Comparison of ENCODE assay signal across 11 cellular contexts in the genomic region with DNA sequence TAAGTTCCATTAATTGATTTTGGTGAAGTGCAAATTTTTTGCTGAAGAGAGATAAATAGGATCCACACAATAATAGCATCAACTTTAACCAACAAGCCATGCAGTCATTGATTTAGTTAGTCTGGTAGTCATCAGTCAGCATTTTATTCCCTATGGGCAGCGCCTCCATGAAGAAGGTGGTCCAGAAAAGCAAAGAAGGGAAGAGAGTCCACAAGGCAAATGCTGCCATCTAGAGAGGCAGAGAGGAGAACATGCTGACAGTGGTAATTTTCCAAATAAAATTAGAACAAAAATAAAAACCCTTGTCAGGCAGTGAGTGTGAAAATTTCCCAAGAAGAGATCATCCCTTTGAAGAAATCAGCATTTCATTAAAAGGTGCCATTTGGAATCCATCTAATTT.
DNase-seq lines count a peak whose midpoint lies in the region; TF ChIP-seq lines count a peak whose summit lies in the region.
"Had no signal": no experiment of that assay in that cellular context is flagged by ENCODE, and none has a peak within 500 bp of the region (broad histone marks: within the 10 kb centered on the region; RNA-seq: fewer than 3 reads in every experiment).

No MANE protein-coding gene starts in this region.

- H3K4me2 ChIP-seq in OCI-LY3 (ENCODE audit: low read length) = no peak overlapping the region

- TF ChIP-seq CTCF in OCI-LY3 (IDR thresholded peaks at IDR 0.05; ENCODE audit: low read depth, low read length) (peak; percentile 37), type B pancreatic cell (conservative IDR thresholded peaks at IDR 0.05) (peak; percentile 44)

- H3K9ac ChIP-seq in OCI-LY3 (ENCODE audit: low read length) = no peak overlapping the region

- H4K20me1 ChIP-seq in OCI-LY3 (ENCODE audit: insufficient read depth, low read length) = no peaks in the 10 kb centered on the region

- H3K4me1 Mint-ChIP-seq in type B pancreatic cell (ENCODE audit: unreplicated experiment) = peaks cover 12% of the 10 kb centered on the region
- no peaks in the 10 kb centered on the region for H3K4me1 Mint-ChIP-seq in activated naive CD4-positive, alpha-beta T cell treated with anti-CD3 and anti-CD28 coated beads, Interleukin-2, amount 10 ng/mL, durations not matched to agents 7 days and 5 days

- CTCF ChIA-PET in activated naive CD4-positive, alpha-beta T cell treated with anti-CD3 and anti-CD28 coated beads, Interleukin-2, amount 10 ng/mL, durations not matched to agents 7 days and 5 days (lab: Charles Lee) = no interaction called here

- no peaks in the 10 kb centered on the region for H3K9me3 ChIP-seq in OCI-LY3 (ENCODE audit: insufficient read depth, low read length)
- H3K9me3 ChIP-seq: thoracic aorta had no signal

- H3K4me3 Mint-ChIP-seq in type B pancreatic cell = no peak overlapping the region
- no peak overlapping the region for H3K4me3 Mint-ChIP-seq in activated naive CD4-positive, alpha-beta T cell treated with anti-CD3 and anti-CD28 coated beads, Interleukin-2, amount 10 ng/mL, durations not matched to agents 7 days and 5 days

- H3K27me3 Mint-ChIP-seq in type B pancreatic cell = peaks cover 16% of the 10 kb centered on the region
- H3K27me3 Mint-ChIP-seq in activated naive CD4-positive, alpha-beta T cell treated with anti-CD3 and anti-CD28 coated beads, Interleukin-2, amount 10 ng/mL, durations not matched to agents 7 days and 5 days = no peaks in the 10 kb centered on the region

- H3K27ac Mint-ChIP-seq in type B pancreatic cell = no peak overlapping the region
- H3K27ac Mint-ChIP-seq in activated naive CD4-positive, alpha-beta T cell treated with anti-CD3 and anti-CD28 coated beads, Interleukin-2, amount 10 ng/mL, durations not matched to agents 7 days and 5 days = no peak overlapping the region

- in situ Hi-C loops in G401 (cut with HindIII; ENCODE audit: low sequenced_read_pairs) = no loop called here

- H3K27ac ChIP-seq in OCI-LY3 (ENCODE audit: low read length) = no peak overlapping the region
- H3K27ac ChIP-seq: thoracic aorta had no signal

- H3K36me3 Mint-ChIP-seq in type B pancreatic cell = no peaks in the 10 kb centered on the region
- H3K36me3 Mint-ChIP-seq in activated naive CD4-positive, alpha-beta T cell treated with anti-CD3 and anti-CD28 coated beads, Interleukin-2, amount 10 ng/mL, durations not matched to agents 7 days and 5 days = no peaks in the 10 kb centered on the region

- no peak overlapping the region for H3K4me3 ChIP-seq in OCI-LY3 (ENCODE audit: low read length)
- H3K4me3 ChIP-seq: thoracic aorta had no signal

- no peaks in the 10 kb centered on the region for H3K4me1 ChIP-seq in OCI-LY3 (ENCODE audit: low read length)

- no peaks in the 10 kb centered on the region for H3K79me2 ChIP-seq in OCI-LY3 (ENCODE audit: low read length)

- H3K9me3 Mint-ChIP-seq in type B pancreatic cell = no peaks in the 10 kb centered on the region
- peaks cover 2% of the 10 kb centered on the region for H3K9me3 Mint-ChIP-seq in activated naive CD4-positive, alpha-beta T cell treated with anti-CD3 and anti-CD28 coated beads, Interleukin-2, amount 10 ng/mL, durations not matched to agents 7 days and 5 days

- no peak overlapping the region for H2AFZ ChIP-seq in OCI-LY3 (ENCODE audit: low read depth, low read length)

- H3K36me3 ChIP-seq in OCI-LY3 (replicated peaks; ENCODE audit: low read depth, low read length) = no peaks in the 10 kb centered on the region
- H3K36me3 ChIP-seq: thoracic aorta had no signal

- DNase-seq in NCI-H2227 (lab: John Stamatoyannopoulos, UW; ENCODE audit: unreplicated experiment) = peak; percentile 21
- DNase-seq in NCI-H2227 treated with DMSO at 0.1 percent for 48 hours (lab: John Stamatoyannopoulos, UW) = no peak
- DNase-seq in fibroblast of peridontal ligament (ENCODE audit: extremely low read depth) = peak; percentile 1
- no peak for DNase-seq in type B pancreatic cell (ENCODE audit: extremely low spot score, unreplicated experiment)
- no peak for DNase-seq in kidney glomerular epithelial cell (lab: John Stamatoyannopoulos, UW)
- DNase-seq in activated naive CD4-positive, alpha-beta T cell treated with anti-CD3 and anti-CD28 coated beads, Interleukin-2, amount 10 ng/mL, durations not matched to agents 7 days and 5 days = no peak
- DNase-seq in G401 (ENCODE audit: low spot score) = no peak
- DNase-seq: ACHN, NCI-H2107 had no signal

- H3K27me3 ChIP-seq in OCI-LY3 (ENCODE audit: low read depth, low read length) = no peaks in the 10 kb centered on the region

Comparison
In these comparisons a context has a peak if more than half of its experiments do, and no peak if none do; other contexts are left out.
1. DNase-seq: peak in NCI-H2227 (single experiment) and fibroblast of peridontal ligament (single experiment); none in NCI-H2227 treated with DMSO at 0.1 percent for 48 hours (single experiment), type B pancreatic cell (single experiment), kidney glomerular epithelial cell (single experiment), activated naive CD4-positive, alpha-beta T cell treated with anti-CD3 and anti-CD28 coated beads, Interleukin-2, amount 10 ng/mL, durations not matched to agents 7 days and 5 days (single experiment) and G401 (single experiment).